In genomic region chr11:61853698-61854169, GRCh38 we compare ENCODE assay signal across 27 cellular contexts. TPM values are rescaled to one million over a fixed set of nuclear protein-coding genes. Genes with fewer than 3 reads are reported as not detected.
DNase-seq lines count a peak whose midpoint lies in the region; ATAC-seq and TF ChIP-seq lines count a peak whose summit lies in the region.
"Had no signal": no experiment of that assay in that cellular context is flagged by ENCODE, and none has a peak within 500 bp of the region (broad histone marks: within the 10 kb centered on the region; RNA-seq: fewer than 3 reads in every experiment).

No MANE protein-coding gene starts in this region.

- TF ChIP-seq CTCF in nephron progenitor cell (IDR thresholded peaks at IDR 0.05): no peak
- TF ChIP-seq CTCF in tibial nerve (IDR thresholded peaks at IDR 0.05): no peak

- peak in 1 of 2 donors; percentile 83 for TF ChIP-seq EP300 in tibial nerve (IDR thresholded peaks at IDR 0.05)

- H3K4me1 Mint-ChIP-seq in T-helper 17 cell: no peaks in the 10 kb centered on the region
- H3K4me1 Mint-ChIP-seq in nephron progenitor cell: no peaks in the 10 kb centered on the region
- H3K4me1 Mint-ChIP-seq: activated naive CD8-positive, alpha-beta T cell treated with anti-CD3 and anti-CD28 coated beads, Interleukin-2, amount 50 U/mL, for 24 hours; memory B cell had no signal

- TF ChIP-seq POLR2A in tibial nerve (IDR thresholded peaks at IDR 0.05): no peak

- H3K9me3 Mint-ChIP-seq in nephron progenitor cell: no peaks in the 10 kb centered on the region
- H3K9me3 Mint-ChIP-seq: activated naive CD8-positive, alpha-beta T cell treated with anti-CD3 and anti-CD28 coated beads, Interleukin-2, amount 50 U/mL, for 24 hours; effector memory CD8-positive, alpha-beta T cell; IgD-negative memory B cell; memory B cell had no signal

- H3K36me3 ChIP-seq in tibial nerve: peaks cover 0 to 57% (median 0%) of the 10 kb centered on the region in 3 donors
- H3K36me3 ChIP-seq: colonic mucosa, neutrophil had no signal

- H3K4me3 ChIP-seq in tibial nerve: no peak overlapping the region
- H3K4me3 ChIP-seq: colonic mucosa had no signal

- intact Hi-C loops in head of caudate nucleus (cut with DNase I): no loop called here

- H3K4me3 Mint-ChIP-seq in T-helper 17 cell (no peak overlapping the region), nephron progenitor cell (no peak overlapping the region)
- H3K4me3 Mint-ChIP-seq: activated naive CD8-positive, alpha-beta T cell treated with anti-CD3 and anti-CD28 coated beads, Interleukin-2, amount 50 U/mL, for 24 hours; effector memory CD8-positive, alpha-beta T cell; IgD-negative memory B cell; memory B cell had no signal

- no peaks in the 10 kb centered on the region for H3K36me3 Mint-ChIP-seq in T-helper 17 cell (ENCODE audit: low read depth)
- peaks cover 50% of the 10 kb centered on the region for H3K36me3 Mint-ChIP-seq in nephron progenitor cell (ENCODE audit: low read depth)
- H3K36me3 Mint-ChIP-seq: IgD-negative memory B cell, memory B cell had no signal

- H3K27me3 Mint-ChIP-seq in T-helper 17 cell: no peaks in the 10 kb centered on the region
- H3K27me3 Mint-ChIP-seq in nephron progenitor cell (ENCODE audit: low read depth, poor library complexity): no peaks in the 10 kb centered on the region
- H3K27me3 Mint-ChIP-seq: activated naive CD8-positive, alpha-beta T cell treated with anti-CD3 and anti-CD28 coated beads, Interleukin-2, amount 50 U/mL, for 24 hours; effector memory CD8-positive, alpha-beta T cell; IgD-negative memory B cell had no signal

- H3K9me3 ChIP-seq in T-helper 17 cell (ENCODE audit: control insufficient read depth, low read length, poor library complexity, severe bottlenecking) (no peaks in the 10 kb centered on the region), tibial nerve (no peaks in the 10 kb centered on the region)
- H3K9me3 ChIP-seq: colonic mucosa, neutrophil had no signal

- no peak for DNase-seq in T-helper 17 cell
- DNase-seq in head of caudate nucleus: peak in 35 of 42 donors; percentile 22 to 81 (median 56)
- no peak for DNase-seq in nephron progenitor cell
- DNase-seq in tibial nerve (ENCODE audit: low spot score in 2 of 2): no peak
- no peak for DNase-seq in T-helper 1 cell
- no peak for DNase-seq in NCI-H146 treated with DMSO at 0.1 percent for 48 hours (lab: John Stamatoyannopoulos, UW; ENCODE audit: unreplicated experiment)
- no peak for DNase-seq in 8988T
- DNase-seq: activated CD4-positive, alpha-beta T cell treated with anti-CD3 and anti-CD28 coated beads, Interleukin-2, amount 50 U/mL, for 48 hours; activated CD4-positive, CD25-positive, alpha-beta regulatory T cell; activated effector memory CD4-positive, alpha-beta T cell treated with Interleukin-2 at 50 U/mL for 16 hours; activated naive CD8-positive, alpha-beta T cell treated with anti-CD3 and anti-CD28 coated beads, Interleukin-2, amount 50 U/mL, for 24 hours; brain microvascular endothelial cell; colonic mucosa; DMS153; effector memory CD8-positive, alpha-beta T cell; foreskin melanocyte; NCI-H1417; NCI-H446; SHP77; stimulated activated CD4-positive, alpha-beta T cell treated with anti-CD3 and anti-CD28 coated beads, Interleukin-4, amount 100 ng/mL, for 24 hours; stimulated activated naive CD4-positive, alpha-beta T cell; SW 1271 had no signal

- no peaks in the 10 kb centered on the region for H3K27me3 ChIP-seq in tibial nerve
- H3K27me3 ChIP-seq: brain microvascular endothelial cell, colonic mucosa, neutrophil had no signal

- peak overlapping the region in 3 of 4 donors; percentile 55 to 84 (median 80) for H3K27ac ChIP-seq in tibial nerve
- H3K27ac ChIP-seq: brain microvascular endothelial cell, colonic mucosa, neutrophil had no signal

- WGBS in tibial nerve, 2 donors: 55 to 69% methylated on average over 13 of the region's 13 CpGs

- ATAC-seq in T-helper 17 cell: no peak
- ATAC-seq: activated naive CD8-positive, alpha-beta T cell treated with anti-CD3 and anti-CD28 coated beads, Interleukin-2, amount 50 U/mL, for 24 hours; effector memory CD8-positive, alpha-beta T cell; esophagus mucosa had no signal

- peaks cover 0 to 50% (median 17%) of the 10 kb centered on the region in 4 donors for H3K4me1 ChIP-seq in tibial nerve
- H3K4me1 ChIP-seq: colonic mucosa had no signal

- peak overlapping the region; percentile 60 for H3K27ac Mint-ChIP-seq in T-helper 17 cell
- H3K27ac Mint-ChIP-seq in nephron progenitor cell: peak overlapping the region; percentile 39
- H3K27ac Mint-ChIP-seq: activated naive CD8-positive, alpha-beta T cell treated with anti-CD3 and anti-CD28 coated beads, Interleukin-2, amount 50 U/mL, for 24 hours; effector memory CD8-positive, alpha-beta T cell; IgD-negative memory B cell; memory B cell had no signal

RNA-seq across cellular contexts. Expression of gene FADS2, which starts 25.6 kb away (rescaled TPM):
- total RNA-seq in T-helper 17 cell: 10 to 100 TPM in 1 of 2 donors, 1 to 10 TPM in 1; 5.2 to 15.7 TPM
- 10 to 100 TPM; 17.4 to 59.2 (median 32.7) TPM for total RNA-seq in tibial nerve

RNA-seq across cellular contexts. Expression of gene FADS1, which starts 36.9 kb away (rescaled TPM):
- total RNA-seq in T-helper 17 cell (1 to 10 TPM; 1.2 to 4.6 TPM), tibial nerve (10 to 100 TPM; 33.7 to 61.6 (median 47.0) TPM)
- total RNA-seq: OCI-LY7 had no signal

RNA-seq across cellular contexts. Expression of gene FADS3, which starts 37.6 kb away (rescaled TPM):
- total RNA-seq in T-helper 17 cell (10 to 100 TPM in 1 of 2 donors, 1 to 10 TPM in 1; 8.5 to 14.5 TPM), tibial nerve (100 to 1,000 TPM; 135 to 327 (median 205) TPM)

Comparison
In these comparisons a context has a peak if more than half of its experiments do, and no peak if none do; other contexts are left out.
1. DNase-seq: peak in head of caudate nucleus (35 of 42); none in T-helper 17 cell (0 of 3), nephron progenitor cell (single experiment), tibial nerve (0 of 2), T-helper 1 cell (0 of 5), NCI-H146 treated with DMSO at 0.1 percent for 48 hours (single experiment) and 8988T (single experiment).
2. RNA of gene FADS1, which starts 36.9 kb away (total RNA-seq): 33.7 to 61.6 TPM in tibial nerve; 1.2 to 4.6 TPM in T-helper 17 cell; every median in the first group is over 4 times any median in the second.
3. RNA of gene FADS3, which starts 37.6 kb away (total RNA-seq): 135 to 327 TPM in tibial nerve; 8.5 to 14.5 TPM in T-helper 17 cell; every median in the first group is over 4 times any median in the second.